In genomic region chr10:93039721-93040120, GRCh38 we compare ENCODE assay signal across 1 cellular context.
A peak's percentile ranks its signal among the peaks of the same experiment; 100 is the strongest.
TF ChIP-seq lines count a peak whose summit lies in the region.

No MANE protein-coding gene starts in this region.

TF ChIP-seq in H1, 55 proteins besides CTCF, POLR2A, EP300 and RAD21:
- TF ChIP-seq CBX8 (IDR thresholded peaks at IDR 0.05; ENCODE audit: borderline replicate concordance, low read depth, low read length), result no peak
- TF ChIP-seq KDM5A (IDR thresholded peaks at IDR 0.05; ENCODE audit: low read length), result no peak
- TF ChIP-seq CEBPB (IDR thresholded peaks at IDR 0.05; ENCODE audit: low read depth, low read length), result 0 out of 2 replicates have a peak, but pooled peaks have one; percentile 23
- TF ChIP-seq BRCA1 (IDR thresholded peaks at IDR 0.05; ENCODE audit: low read depth, low read length), result no peak
- TF ChIP-seq ASH2L (IDR thresholded peaks at IDR 0.05; ENCODE audit: low read length), result no peak
- TF ChIP-seq TAF7 (optimal IDR thresholded peaks at IDR 0.05; ENCODE audit: borderline replicate concordance, low read depth, low read length), result no peak
- TF ChIP-seq YY1 (IDR thresholded peaks at IDR 0.05; ENCODE audit: low read depth, low read length), result 0 out of 2 replicates have a peak, but pooled peaks have one; percentile 41
- 0 out of 2 replicates have a peak, but pooled peaks have one; percentile 37 for TF ChIP-seq GTF2F1 (IDR thresholded peaks at IDR 0.05; ENCODE audit: borderline replicate concordance, low read depth, low read length)
- TF ChIP-seq JUND (IDR thresholded peaks at IDR 0.05; ENCODE audit: low read length), result 0 out of 2 replicates have a peak, but pooled peaks have one; percentile 38
- TF ChIP-seq HDAC6 (IDR thresholded peaks at IDR 0.05; ENCODE audit: low read depth, low read length), result no peak
- 0 out of 2 replicates have a peak, but pooled peaks have one; percentile 20 for TF ChIP-seq TEAD4 (IDR thresholded peaks at IDR 0.05; ENCODE audit: low read depth, low read length)
- TF ChIP-seq BACH1 (IDR thresholded peaks at IDR 0.05; ENCODE audit: low read length), result peak; percentile 49; the same call in 1 of the 2 replicates
- no peak for TF ChIP-seq HDAC2 (IDR thresholded peaks at IDR 0.05; ENCODE audit: borderline replicate concordance in 1 of 2, low read depth in 2 of 2, low read length in 2 of 2)
- TF ChIP-seq SIRT6 (IDR thresholded peaks at IDR 0.05; ENCODE audit: low read length), result no peak
- no peak for TF ChIP-seq ZNF274 (IDR thresholded peaks at IDR 0.05; ENCODE audit: borderline replicate concordance, extremely low read depth, low read length)
- TF ChIP-seq MAX (IDR thresholded peaks at IDR 0.05), result peak; percentile 59
- TF ChIP-seq CREB1 (IDR thresholded peaks at IDR 0.05), result no peak
- TF ChIP-seq CHD7 (IDR thresholded peaks at IDR 0.05; ENCODE audit: insufficient replicate concordance, low read length), result no peak
